ENCODE assay signal across 1 cellular context in genomic region chr22:24542641-24543040, GRCh38.
TF ChIP-seq lines count a peak whose summit lies in the region.

No MANE protein-coding gene starts in this region.

TF ChIP-seq in liver, 16 proteins besides CTCF, POLR2A, EP300 and RAD21 (continued from another document):
- TF ChIP-seq MAX (IDR thresholded peaks at IDR 0.05) (no peak), YY1 (IDR thresholded peaks at IDR 0.05) (no peak)
TF ChIP-seq in liver: peak in this region for 0.
